Comparison of ENCODE assay signal across 17 cellular contexts in the genomic region with DNA sequence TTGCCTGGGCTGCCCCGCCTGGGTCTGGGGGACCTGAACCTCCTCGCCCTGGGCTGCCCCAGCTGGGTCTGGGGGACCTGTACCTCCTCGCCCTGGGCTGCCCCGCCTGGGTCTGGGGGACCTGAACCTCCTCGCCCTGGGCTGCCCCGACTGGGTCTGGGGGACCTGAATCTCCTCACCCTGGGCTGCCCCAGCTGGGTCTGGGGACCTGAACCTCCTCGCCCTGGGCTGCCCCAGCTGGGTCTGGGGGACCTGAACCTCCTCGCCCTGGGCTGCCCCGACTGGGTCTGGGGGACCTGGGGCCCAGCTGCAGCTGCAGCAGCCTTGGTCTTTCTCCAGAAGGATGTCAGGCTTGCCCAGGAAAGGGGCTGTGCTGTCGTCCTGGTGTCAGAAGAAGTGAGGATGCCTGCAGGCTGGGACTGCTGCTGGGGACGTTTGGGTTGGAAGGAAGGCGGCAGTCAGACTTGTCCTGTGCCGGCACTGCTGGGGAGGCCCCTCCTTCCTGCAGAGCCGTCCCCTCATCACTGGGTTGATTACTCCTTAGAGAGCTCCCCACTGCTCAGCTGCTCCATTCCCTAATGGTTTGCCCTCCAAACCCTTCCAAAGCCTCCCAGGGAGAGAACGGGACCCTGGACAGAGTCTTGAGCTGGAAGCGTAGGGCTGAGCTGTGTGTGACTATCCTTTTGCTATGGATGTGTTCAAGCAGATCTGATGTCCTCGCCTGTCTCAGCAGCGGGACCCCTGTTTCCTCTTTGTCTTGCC. TPM values are rescaled to one million over a fixed set of nuclear protein-coding genes. Genes with fewer than 3 reads are reported as not detected.
DNase-seq lines count a peak whose midpoint lies in the region; ATAC-seq and TF ChIP-seq lines count a peak whose summit lies in the region.
"Had no signal": no experiment of that assay in that cellular context is flagged by ENCODE, and none has a peak within 500 bp of the region (broad histone marks: within the 10 kb centered on the region; RNA-seq: fewer than 3 reads in every experiment).

No MANE protein-coding gene starts in this region.

- H3K4me1 ChIP-seq in heart left ventricle (peaks cover 0 to 6% (median 0%) of the 10 kb centered on the region in 12 donors), breast epithelium (no peaks in the 10 kb centered on the region)
- H3K4me1 ChIP-seq: HAP-1, SJSA1 had no signal

- H3K9me3 ChIP-seq in SK-N-MC (ENCODE audit: low read depth, low read length) (no peaks in the 10 kb centered on the region), heart left ventricle (no peaks in the 10 kb centered on the region), breast epithelium (no peaks in the 10 kb centered on the region)
- H3K9me3 ChIP-seq: HAP-1, SJSA1 had no signal

- TF ChIP-seq POLR2A in heart left ventricle (IDR thresholded peaks at IDR 0.05), result no peak
- no peak for TF ChIP-seq POLR2A in breast epithelium (IDR thresholded peaks at IDR 0.05)

- peak overlapping the region; percentile 94 for H3K27ac Mint-ChIP-seq in nephron progenitor cell

- no peak overlapping the region for H3K9ac ChIP-seq in SK-N-MC (ENCODE audit: insufficient read length)

- H3K27me3 Mint-ChIP-seq in nephron progenitor cell (ENCODE audit: low read depth, poor library complexity), result no peaks in the 10 kb centered on the region
- H3K27me3 Mint-ChIP-seq: IgD-negative memory B cell had no signal

- peak overlapping the region; percentile 38 for H3K27ac ChIP-seq in SK-N-MC
- no peak overlapping the region for H3K27ac ChIP-seq in heart left ventricle
- no peak overlapping the region for H3K27ac ChIP-seq in breast epithelium
- H3K27ac ChIP-seq: SJSA1 had no signal

- DNase-seq in Daoy (ENCODE audit: low read depth), result peak; percentile 4
- DNase-seq in SK-N-MC (ENCODE audit: low read depth, low spot score), result no peak
- DNase-seq in heart left ventricle, result peak in 3 of 5 donors; percentile 19 to 36 (median 31)
- DNase-seq in nephron progenitor cell, result no peak
- no peak for DNase-seq in UCSD-AML1 (lab: John Stamatoyannopoulos, UW; ENCODE audit: unreplicated experiment)
- no peak for DNase-seq in stimulated activated CD4-positive, alpha-beta T cell treated with anti-CD3 and anti-CD28 coated beads, Interleukin-2, amount 100 ng/mL, for 24 hours
- no peak for DNase-seq in breast epithelium (ENCODE audit: low spot score in 2 of 2)
- DNase-seq in medulla oblongata (ENCODE audit: extremely low spot score), result no peak
- DNase-seq: MV-4-11, NCI-H1436, NCI-H2029 treated with DMSO at 0.1 percent for 48 hours, NCI-H2171 treated with DMSO at 0.1 percent for 48 hours, NCI-H748 treated with DMSO at 0.1 percent for 48 hours, RPMI8226 had no signal

- intact Hi-C loops in heart left ventricle (cut with DNase I), result no loop called here
- intact Hi-C loops in breast epithelium (cut with DNase I; ENCODE audit: low total_unique reads), result no loop called here

- H3K4me1 Mint-ChIP-seq in nephron progenitor cell, result peaks cover 3% of the 10 kb centered on the region
- H3K4me1 Mint-ChIP-seq: IgD-negative memory B cell had no signal

- H3K36me3 Mint-ChIP-seq in nephron progenitor cell (ENCODE audit: low read depth), result peaks cover 12% of the 10 kb centered on the region
- H3K36me3 Mint-ChIP-seq: IgD-negative memory B cell had no signal

- no peaks in the 10 kb centered on the region for H3K9me3 Mint-ChIP-seq in nephron progenitor cell
- H3K9me3 Mint-ChIP-seq: IgD-negative memory B cell had no signal

- H3K4me3 ChIP-seq in SK-N-MC (no peak overlapping the region), heart left ventricle (no peak overlapping the region), breast epithelium (no peak overlapping the region)
- H3K4me3 ChIP-seq: HAP-1, SJSA1 had no signal

- H3K4me3 Mint-ChIP-seq in nephron progenitor cell, result no peak overlapping the region
- H3K4me3 Mint-ChIP-seq: IgD-negative memory B cell had no signal

- H3K27me3 ChIP-seq in heart left ventricle (no peaks in the 10 kb centered on the region), breast epithelium (no peaks in the 10 kb centered on the region)
- H3K27me3 ChIP-seq: SJSA1 had no signal

- ATAC-seq in heart left ventricle, result no peak

- 76 to 92% (median 86%) methylated on average over 12 to 18 of the region's 18 CpGs for WGBS in heart left ventricle, 4 donors

- H3K36me3 ChIP-seq in SK-N-MC (ENCODE audit: insufficient read depth, low read length), result peaks cover 35% of the 10 kb centered on the region; the same call in 1 of the 2 replicates
- peaks cover 0 to 76% (median 49%) of the 10 kb centered on the region in 9 donors for H3K36me3 ChIP-seq in heart left ventricle
- peaks cover 10% of the 10 kb centered on the region for H3K36me3 ChIP-seq in breast epithelium

- TF ChIP-seq CTCF in heart left ventricle (IDR thresholded peaks at IDR 0.05), result no peak
- no peak for TF ChIP-seq CTCF in nephron progenitor cell (IDR thresholded peaks at IDR 0.05)
- no peak for TF ChIP-seq CTCF in breast epithelium (IDR thresholded peaks at IDR 0.05)

RNA-seq across cellular contexts. Expression of a gene that starts 8.7 kb away (rescaled TPM):
- total RNA-seq in Daoy (2014; rRNA removed; shearing (Covaris generic)), result 0.18 and 0.74 TPM in 2 replicates
- total RNA-seq in heart left ventricle (1 to 10 TPM; 2.6 to 7.0 (median 6.2) TPM), breast epithelium (1 to 10 TPM; 1.0 to 2.3 (median 1.1) TPM)
- polyA plus RNA-seq in heart left ventricle, result 1 to 10 TPM; 2.8 to 5.5 TPM

RNA-seq across cellular contexts. Expression of a gene that starts 15.6 kb away (rescaled TPM):
- total RNA-seq in Daoy (2014; rRNA removed; shearing (Covaris generic)), result 67.5 and 92.7 TPM in 2 replicates
- total RNA-seq in heart left ventricle (100 to 1,000 TPM; 230 to 386 (median 266) TPM), breast epithelium (10 to 100 TPM; 43.2 to 70.8 (median 52.5) TPM)
- 100 to 1,000 TPM; 225 to 717 TPM for polyA plus RNA-seq in heart left ventricle

RNA-seq across cellular contexts. Expression of a gene that starts 18.6 kb away (rescaled TPM):
- total RNA-seq in Daoy (2014; rRNA removed; shearing (Covaris generic)), result 2.1 and 6.1 TPM in 2 replicates
- 1 to 10 TPM; 2.9 to 8.3 (median 6.1) TPM for total RNA-seq in heart left ventricle
- 10 to 100 TPM in 1 of 2 donors, 1 to 10 TPM in 1; 4.5 to 14.9 TPM for polyA plus RNA-seq in heart left ventricle
- total RNA-seq in breast epithelium, result 1 to 10 TPM in 2 of 3 donors, under 1 TPM in 1; 0.64 to 5.6 (median 3.4) TPM

RNA-seq across cellular contexts. Expression of a gene that starts 25.8 kb away (rescaled TPM):
- total RNA-seq in Daoy (2014; rRNA removed; shearing (Covaris generic)), result 64.7 and 69.4 TPM in 2 replicates
- total RNA-seq in heart left ventricle, result 10 to 100 TPM; 59.4 to 82.2 (median 71.6) TPM
- 10 to 100 TPM; 63.5 to 90.8 TPM for polyA plus RNA-seq in heart left ventricle
- 10 to 100 TPM; 38.2 to 51.5 (median 41.3) TPM for total RNA-seq in breast epithelium

RNA-seq across cellular contexts. Expression of a gene that starts 32.5 kb away (rescaled TPM):
- total RNA-seq in Daoy (2014; rRNA removed; shearing (Covaris generic)), result 379 and 424 TPM in 2 replicates
- total RNA-seq in heart left ventricle (100 to 1,000 TPM; 289 to 467 (median 341) TPM), breast epithelium (100 to 1,000 TPM; 334 to 365 (median 365) TPM)
- polyA plus RNA-seq in heart left ventricle, result 100 to 1,000 TPM; 454 to 605 TPM

Comparison
In these comparisons a context has a peak if more than half of its experiments do, and no peak if none do; other contexts are left out.
1. DNase-seq: peak in Daoy (single experiment) and heart left ventricle (3 of 5); none in SK-N-MC (single experiment), nephron progenitor cell (single experiment), UCSD-AML1 (single experiment), stimulated activated CD4-positive, alpha-beta T cell treated with anti-CD3 and anti-CD28 coated beads, Interleukin-2, amount 100 ng/mL, for 24 hours (0 of 2), breast epithelium (0 of 2) and medulla oblongata (single experiment).